In genomic region chr22:35642305-35642741, GRCh38 we compare ENCODE assay signal across 25 cellular contexts. TPM values are rescaled to one million over a fixed set of nuclear protein-coding genes. Genes with fewer than 3 reads are reported as not detected.
DNase-seq lines count a peak whose midpoint lies in the region; ATAC-seq, FAIRE-seq and TF ChIP-seq lines count a peak whose summit lies in the region.
"Had no signal": no experiment of that assay in that cellular context is flagged by ENCODE, and none has a peak within 500 bp of the region (broad histone marks: within the 10 kb centered on the region; RNA-seq: fewer than 3 reads in every experiment).

No MANE protein-coding gene starts in this region.

- BruUV-seq in A673 (replicated peaks; lab: Mats Ljungman, UMichigan), result no TSS peak

- H3K27me3 ChIP-seq in A673 (replicated peaks; ENCODE audit: insufficient read depth, low read depth, low read length, poor library complexity), result no peaks in the 10 kb centered on the region
- H3K27me3 ChIP-seq: right atrium auricular region had no signal

- H3K4me3 ChIP-seq in A549, result no peak overlapping the region
- H3K4me3 ChIP-seq in fibroblast of mammary gland (ENCODE audit: control insufficient read depth, low read depth, low read length), result no peak overlapping the region
- no peak overlapping the region for H3K4me3 ChIP-seq in A673 (ENCODE audit: low read depth, low read length, poor library complexity, severe bottlenecking)
- H3K4me3 ChIP-seq: K562, right atrium auricular region had no signal

- TF ChIP-seq POLR2A in A549 (IDR thresholded peaks at IDR 0.05; ENCODE audit: low read length), result no peak

- H3K27me3 Mint-ChIP-seq in nephron (ENCODE audit: low read depth) (no peaks in the 10 kb centered on the region), natural killer cell (ENCODE audit: low read depth in 2 of 2) (peaks cover 0 to 8% of the 10 kb centered on the region in 2 donors)
- H3K27me3 Mint-ChIP-seq: activated naive CD4-positive, alpha-beta T cell treated with anti-CD3 and anti-CD28 coated beads, Interleukin-2, amount 50 U/mL, for 24 hours had no signal

- no peak for TF ChIP-seq EP300 in A549 (IDR thresholded peaks at IDR 0.05)

- POLR2A ChIA-PET in A549 (lab: Yijun Ruan, JAX), result no interaction called here
- POLR2A ChIA-PET in A673 (lab: Charles Lee; ENCODE audit: low non-redundant PET), result no interaction called here

- no peak for TF ChIP-seq RAD21 in A549 (conservative IDR thresholded peaks at IDR 0.05 in 1 of 2, IDR thresholded peaks at IDR 0.05 in 1 of 2)

- CTCF ChIA-PET in A549 (lab: Yijun Ruan, JAX) (interaction anchor here (0.5 kb wide), 1 partner anchor 503 kb away, joined by 3 read pairs; no protein-coding TSS in a partner anchor), A673 (lab: Charles Lee) (no interaction called here)

- H3K27ac ChIP-seq in A549, result peak overlapping the region in 1 of 2 experiments; percentile 36; a peak in 2 of 6 replicates
- H3K27ac ChIP-seq in A673 (ENCODE audit: low read depth, low read length, poor library complexity, severe bottlenecking), result no peak overlapping the region
- H3K27ac ChIP-seq: HL-60, right atrium auricular region had no signal

- H3K27ac Mint-ChIP-seq in nephron (peak overlapping the region in 2 of 3 experiments; percentile 25 to 56), natural killer cell (no peak overlapping the region)
- H3K27ac Mint-ChIP-seq: activated naive CD4-positive, alpha-beta T cell treated with anti-CD3 and anti-CD28 coated beads, Interleukin-2, amount 50 U/mL, for 24 hours; brain had no signal

- no peak overlapping the region for H3K4me2 ChIP-seq in A549

- H3K9me3 Mint-ChIP-seq in nephron (no peaks in the 10 kb centered on the region), natural killer cell (no peaks in the 10 kb centered on the region)
- H3K9me3 Mint-ChIP-seq: activated naive CD4-positive, alpha-beta T cell treated with anti-CD3 and anti-CD28 coated beads, Interleukin-2, amount 50 U/mL, for 24 hours; brain; immature natural killer cell; neural crest cell had no signal

- H3K9me3 ChIP-seq in A549 (no peaks in the 10 kb centered on the region), A673 (ENCODE audit: low read depth, low read length, poor library complexity, severe bottlenecking) (no peaks in the 10 kb centered on the region)
- H3K9me3 ChIP-seq: right atrium auricular region had no signal

- TF ChIP-seq CTCF in A549 (IDR thresholded peaks at IDR 0.05) (no peak), fibroblast of mammary gland (conservative IDR thresholded peaks at IDR 0.05; ENCODE audit: control insufficient read depth, insufficient read depth, low read depth, low read length) (no peak), nephron (IDR thresholded peaks at IDR 0.05; ENCODE audit: unreplicated experiment in 3 of 3) (no peak), natural killer cell (IDR thresholded peaks at IDR 0.05) (no peak), A673 (conservative IDR thresholded peaks at IDR 0.05; ENCODE audit: low read depth, low read length) (no peak)

- no peak for FAIRE-seq in A549 (lab: Jason Lieb, UNC)
- FAIRE-seq: endothelial cell of umbilical vein, K562 had no signal

- no peaks in the 10 kb centered on the region for H3K36me3 ChIP-seq in A673 (ENCODE audit: insufficient read depth, low read length, poor library complexity, severe bottlenecking)
- H3K36me3 ChIP-seq: right atrium auricular region had no signal

- 61% methylated on average over 2 of the region's 2 CpGs for WGBS in A549 (ENCODE audit: missing lambda C conversion rate)

- peaks cover 26% of the 10 kb centered on the region for H3K4me1 Mint-ChIP-seq in nephron
- H3K4me1 Mint-ChIP-seq in natural killer cell, result peaks cover 3 to 4% of the 10 kb centered on the region in 2 donors

- H3K36me3 Mint-ChIP-seq in nephron (ENCODE audit: low read depth), result no peaks in the 10 kb centered on the region
- H3K36me3 Mint-ChIP-seq in natural killer cell, result no peaks in the 10 kb centered on the region
- H3K36me3 Mint-ChIP-seq: activated naive CD4-positive, alpha-beta T cell treated with anti-CD3 and anti-CD28 coated beads, Interleukin-2, amount 50 U/mL, for 24 hours; brain; immature natural killer cell had no signal

- no peak overlapping the region for H3K4me3 Mint-ChIP-seq in nephron
- no peak overlapping the region for H3K4me3 Mint-ChIP-seq in natural killer cell
- H3K4me3 Mint-ChIP-seq: activated naive CD4-positive, alpha-beta T cell treated with anti-CD3 and anti-CD28 coated beads, Interleukin-2, amount 50 U/mL, for 24 hours; brain; immature natural killer cell; neural crest cell had no signal

- peaks cover 6% of the 10 kb centered on the region for H3K4me1 ChIP-seq in A549
- H3K4me1 ChIP-seq in A673 (ENCODE audit: insufficient read depth, low read length, poor library complexity, severe bottlenecking), result no peaks in the 10 kb centered on the region

- peak; percentile 50 to 63; a peak in 4 of 6 replicates for ATAC-seq in A549
- ATAC-seq in natural killer cell, result no peak
- ATAC-seq: K562 had no signal

- intact Hi-C loops in natural killer cell (cut with micrococcal nuclease), result no loop called here
- intact Hi-C loops in A673 (cut with micrococcal nuclease; ENCODE audit: unreplicated experiment), result no loop called here

- DNase-seq in A549 (ENCODE audit: low read depth in 1 of 2, low spot score in 1 of 2) (no peak), HCEC 1CT (peak; percentile 37), fibroblast of mammary gland (ENCODE audit: low read depth) (peak; percentile 44), natural killer cell (no peak), A673 (ENCODE audit: low spot score) (no peak), NCI-H526 treated with DMSO at 0.1 percent for 48 hours (lab: John Stamatoyannopoulos, UW) (no peak), HK-2 (ENCODE audit: unreplicated experiment) (no peak)
- DNase-seq: activated T-cell treated with anti-CD3 and anti-CD28 coated beads for 4 hours; immature natural killer cell; mammary epithelial cell; NCI-H2029 treated with DMSO at 0.1 percent for 48 hours; NCI-H524 treated with DMSO at 0.1 percent for 48 hours; OCI-M1; stimulated activated CD4-positive, alpha-beta T cell treated with anti-CD3 and anti-CD28 coated beads, Interleukin-2, amount 100 ng/mL, for 24 hours; T-helper 9 cell had no signal

TF ChIP-seq in A549, 52 proteins besides CTCF, POLR2A, EP300 and RAD21:
- TF ChIP-seq CHD2 (IDR thresholded peaks at IDR 0.05; ENCODE audit: low read length, partially characterized antibody), result no peak
- no peak for TF ChIP-seq EHMT2 (IDR thresholded peaks at IDR 0.05; ENCODE audit: low read depth)

RNA-seq across cellular contexts. Expression of gene APOL6, which starts 5.9 kb away (rescaled TPM):
- polyA plus RNA-seq in A549 (2011; rRNA removed), result 2.5 and 2.7 TPM in 2 replicates
- polyA plus RNA-seq in A549 (2012; cell fraction: cytosol; rRNA removed), result 0.28 and 0.29 TPM in 2 replicates
- 0.31 and 0.38 TPM in 2 replicates for polyA plus RNA-seq in A549 (2012; cell fraction: nucleus; rRNA removed)
- 1.3 to 1.9 TPM (median 1.8 TPM) in 3 replicates for polyA plus RNA-seq in A549 (2017; fragmentation: RNase III; extraction: RNeasy Plus Mini Kit Qiagen cat#74134 plus additional on column Dnase treatment)
- polyA minus RNA-seq in A549 (2011; rRNA and poly(A)+ RNA removed), result 4.2 and 5.2 TPM in 2 replicates
- 100 to 1,000 TPM; 116 to 138 (median 122) TPM for total RNA-seq in natural killer cell
- total RNA-seq in A673 (2021), result 6.3 and 7.0 TPM in 2 replicates
- total RNA-seq: neural crest cell had no signal

RNA-seq across cellular contexts. Expression of gene MB, which starts 25.2 kb away (rescaled TPM):
- polyA plus RNA-seq in A549 (2011; rRNA removed) (9.5 and 12.1 TPM in 2 replicates), A549 (2017; fragmentation: RNase III; extraction: RNeasy Plus Mini Kit Qiagen cat#74134 plus additional on column Dnase treatment) (6.9 to 9.2 TPM (median 8.5 TPM) in 3 replicates)
- 12.3 and 14.1 TPM in 2 replicates for polyA plus RNA-seq in A549 (2012; cell fraction: cytosol; rRNA removed)
- polyA plus RNA-seq in A549 (2012; cell fraction: nucleus; rRNA removed), result 7.0 and 10.8 TPM in 2 replicates
- 2.7 and 4.3 TPM in 2 replicates for polyA minus RNA-seq in A549 (2011; rRNA and poly(A)+ RNA removed)
- total RNA-seq in natural killer cell (not detected), A673 (2021) (0.30 and 0.46 TPM in 2 replicates)
- total RNA-seq: endothelial cell of umbilical vein, K562, mammary epithelial cell, neural crest cell, SK-MEL-5, subcutaneous adipose tissue had no signal
- polyA plus RNA-seq: endothelial cell of umbilical vein, K562, mammary epithelial cell had no signal

Comparison
In these comparisons a context has a peak if more than half of its experiments do, and no peak if none do; other contexts are left out.
1. ATAC-seq: peak in A549 (2 of 2); none in natural killer cell (0 of 3).
2. DNase-seq: peak in HCEC 1CT (single experiment) and fibroblast of mammary gland (single experiment); none in A549 (0 of 2), natural killer cell (single experiment), A673 (single experiment), NCI-H526 treated with DMSO at 0.1 percent for 48 hours (single experiment) and HK-2 (single experiment).
3. H3K27ac Mint-ChIP-seq: peak in nephron (2 of 3); none in natural killer cell (0 of 2).
4. RNA of gene APOL6, which starts 5.9 kb away (total RNA-seq): 116 to 138 TPM in natural killer cell; 6.3 to 7.0 TPM in A673; every median in the first group is over 10 times any median in the second.